ENCODE assay signal across 8 cellular contexts in genomic region chr19:14073925-14074838, GRCh38. TPM values are rescaled to one million over a fixed set of nuclear protein-coding genes. Genes with fewer than 3 reads are reported as not detected.
A peak's percentile ranks its signal among the peaks of the same experiment; 100 is the strongest.
DNase-seq lines count a peak whose midpoint lies in the region; ATAC-seq, FAIRE-seq and TF ChIP-seq lines count a peak whose summit lies in the region.

No MANE protein-coding gene starts in this region.

- TF ChIP-seq POLR2A in endothelial cell of umbilical vein (IDR thresholded peaks at IDR 0.05; ENCODE audit: low read depth, low read length): no peak

- peak overlapping the region; percentile 79 for H3K4me2 ChIP-seq in endothelial cell of umbilical vein (ENCODE audit: insufficient read depth, low read length)

- dilution Hi-C loops in endothelial cell of umbilical vein (cut with MboI; ENCODE audit: extremely low pct_ligation_motif_present, low sequenced_read_pairs): no loop called here

- no peak for FAIRE-seq in endothelial cell of umbilical vein (lab: Jason Lieb, UNC)

- peaks cover 4% of the 10 kb centered on the region for H3K27me3 Mint-ChIP-seq in activated naive CD4-positive, alpha-beta T cell treated with anti-CD3 and anti-CD28 coated beads for 36 hours (ENCODE audit: low read depth)
- H3K27me3 Mint-ChIP-seq in naive thymus-derived CD8-positive, alpha-beta T cell: no peaks in the 10 kb centered on the region

- peak overlapping the region; percentile 3 for H3K9ac ChIP-seq in endothelial cell of umbilical vein (replicated peaks; ENCODE audit: extremely low read depth, insufficient read depth, low read length)

- no TSS peak for BruUV-seq in endothelial cell of umbilical vein (replicated peaks; lab: Mats Ljungman, UMichigan)

- H3K36me3 ChIP-seq in endothelial cell of umbilical vein (ENCODE audit: control insufficient read depth in 2 of 2, extremely low read depth in 1 of 2, insufficient read depth in 2 of 2, low read length in 2 of 2): no peaks in the 10 kb centered on the region

- peak overlapping the region; percentile 29 to 43 (median 34) for H3K4me3 ChIP-seq in endothelial cell of umbilical vein (replicated peaks in 1 of 3; ENCODE audit: insufficient read depth in 1 of 3, low read depth in 1 of 3, low read length in 3 of 3)

- peak; percentile 40 for DNase-seq in activated naive CD4-positive, alpha-beta T cell treated with anti-CD3 and anti-CD28 coated beads for 36 hours
- DNase-seq in activated naive CD4-positive, alpha-beta T cell (lab: John Stamatoyannopoulos, UW): no peak
- DNase-seq in endothelial cell of umbilical vein (ENCODE audit: low read depth, low spot score): peak; percentile 26
- peak in 2 of 10 donors; percentile 19 to 36 for DNase-seq in naive thymus-derived CD8-positive, alpha-beta T cell

- peak; percentile 24 for ATAC-seq in SK-N-SH treated with all-trans-retinoic acid at 6 μM for 48 hours
- ATAC-seq in naive thymus-derived CD8-positive, alpha-beta T cell: peak; percentile 4 to 15
- ATAC-seq in HG03108 (IDR thresholded peaks at IDR 0.05; ENCODE audit: unreplicated experiment): no peak
- no peak for ATAC-seq in HG02973 (IDR thresholded peaks at IDR 0.05; ENCODE audit: unreplicated experiment)
- ATAC-seq in GM19463 (IDR thresholded peaks at IDR 0.05; ENCODE audit: unreplicated experiment): no peak

- peaks cover 26% of the 10 kb centered on the region for H3K4me1 ChIP-seq in endothelial cell of umbilical vein (ENCODE audit: control insufficient read depth, extremely low read depth, insufficient read depth, low read length)

- H3K27ac ChIP-seq in endothelial cell of umbilical vein (ENCODE audit: insufficient read depth, low read depth, low read length): no peak overlapping the region

- H3K9me3 ChIP-seq in endothelial cell of umbilical vein (replicated peaks; ENCODE audit: control insufficient read depth, insufficient read depth, low read length): no peaks in the 10 kb centered on the region

- H3K4me3 Mint-ChIP-seq in activated naive CD4-positive, alpha-beta T cell treated with anti-CD3 and anti-CD28 coated beads for 36 hours: peak overlapping the region; percentile 80
- H3K4me3 Mint-ChIP-seq in naive thymus-derived CD8-positive, alpha-beta T cell: peak overlapping the region; percentile 84 to 97 (median 92)

- no peaks in the 10 kb centered on the region for H3K36me3 Mint-ChIP-seq in activated naive CD4-positive, alpha-beta T cell treated with anti-CD3 and anti-CD28 coated beads for 36 hours (ENCODE audit: low read depth)
- no peaks in the 10 kb centered on the region for H3K36me3 Mint-ChIP-seq in naive thymus-derived CD8-positive, alpha-beta T cell

- CTCF ChIA-PET in activated naive CD4-positive, alpha-beta T cell treated with anti-CD3 and anti-CD28 coated beads for 36 hours (lab: Charles Lee): interaction anchor here (0.6 to 2.4 kb wide), 15 partner anchors 8 to 195 kb away, joined by 3 to 13 read pairs (median 3); no protein-coding TSS in a partner anchor
- CTCF ChIA-PET in endothelial cell of umbilical vein (lab: Charles Lee): interaction anchor here (0.8 to 6.6 kb wide), 11 partner anchors 15 to 274 kb away, joined by 3 to 74 read pairs (median 6); partner anchors contain the start of genes ASF1B, IL27RA and NANOS3

- H3K9me3 Mint-ChIP-seq in activated naive CD4-positive, alpha-beta T cell treated with anti-CD3 and anti-CD28 coated beads for 36 hours: no peaks in the 10 kb centered on the region
- no peaks in the 10 kb centered on the region for H3K9me3 Mint-ChIP-seq in naive thymus-derived CD8-positive, alpha-beta T cell

- H3K79me2 ChIP-seq in endothelial cell of umbilical vein (ENCODE audit: control insufficient read depth, insufficient read depth, low read length): no peaks in the 10 kb centered on the region

- H3K27me3 ChIP-seq in endothelial cell of umbilical vein (ENCODE audit: control insufficient read depth in 2 of 2, insufficient read depth in 2 of 2, low read length in 2 of 2): no peaks in the 10 kb centered on the region

- no peaks in the 10 kb centered on the region for H4K20me1 ChIP-seq in endothelial cell of umbilical vein (replicated peaks; ENCODE audit: control insufficient read depth, extremely low read depth, insufficient read depth, low read length)

- no peaks in the 10 kb centered on the region for H3K9me1 ChIP-seq in endothelial cell of umbilical vein (replicated peaks; ENCODE audit: control insufficient read depth, extremely low read depth, insufficient read depth, low read length)

- TF ChIP-seq CTCF in endothelial cell of umbilical vein (IDR thresholded peaks at IDR 0.05; ENCODE audit: extremely low read depth in 1 of 2, insufficient read depth in 1 of 2, low read depth in 1 of 2, low read length in 2 of 2): no peak

- intact Hi-C loops in activated naive CD4-positive, alpha-beta T cell treated with anti-CD3 and anti-CD28 coated beads for 36 hours (cut with micrococcal nuclease): loop anchor here (1.0 to 5.0 kb wide), 6 partner anchors 7 to 122 kb away; partner anchors contain the start of gene DCAF15
- intact Hi-C loops in endothelial cell of umbilical vein (cut with micrococcal nuclease): loop anchor here (1.0 to 5.0 kb wide), 3 partner anchors 41 to 287 kb away; partner anchors contain the start of gene ASF1B

- peaks cover 10% of the 10 kb centered on the region for H3K4me1 Mint-ChIP-seq in activated naive CD4-positive, alpha-beta T cell treated with anti-CD3 and anti-CD28 coated beads for 36 hours (ENCODE audit: low read depth)
- H3K4me1 Mint-ChIP-seq in naive thymus-derived CD8-positive, alpha-beta T cell: peaks cover 7 to 23% (median 17%) of the 10 kb centered on the region in 4 donors

- no peak overlapping the region for H3K27ac Mint-ChIP-seq in activated naive CD4-positive, alpha-beta T cell treated with anti-CD3 and anti-CD28 coated beads for 36 hours
- H3K27ac Mint-ChIP-seq in naive thymus-derived CD8-positive, alpha-beta T cell: peak overlapping the region; percentile 41 to 97 (median 83)

- H2AFZ ChIP-seq in endothelial cell of umbilical vein (ENCODE audit: low read depth, low read length): peak overlapping the region; percentile 86

- POLR2A ChIA-PET in endothelial cell of umbilical vein (lab: Charles Lee): no interaction called here
- POLR2A ChIA-PET in naive thymus-derived CD8-positive, alpha-beta T cell (lab: Charles Lee): interaction anchor here (0.6 to 1.6 kb wide), 11 partner anchors 13 to 195 kb away, joined by 3 to 7 read pairs (median 4); partner anchors contain the start of genes ASF1B, IL27RA and RFX1

RNA-seq across cellular contexts. Expression of gene MISP3, which starts 1.6 kb away (rescaled TPM):
- under 1 TPM; 0.45 to 0.96 TPM for total RNA-seq in activated naive CD4-positive, alpha-beta T cell treated with anti-CD3 and anti-CD28 coated beads for 36 hours
- total RNA-seq in endothelial cell of umbilical vein: 0.31 TPM in 1 of 2 replicates, not detected in the other
- 0.25 and 0.26 TPM in 2 replicates for polyA plus RNA-seq in endothelial cell of umbilical vein
- 0.13 and 0.41 TPM in 2 replicates for polyA plus RNA-seq in endothelial cell of umbilical vein (2011; cell fraction: cytosol; rRNA removed)
- polyA plus RNA-seq in endothelial cell of umbilical vein (2011; cell fraction: nucleus; rRNA removed): 0.13 and 0.14 TPM in 2 replicates
- 0.39 and 0.68 TPM in 2 replicates for polyA plus RNA-seq in endothelial cell of umbilical vein (2012)
- 0.11 and 0.19 TPM in 2 replicates for polyA minus RNA-seq in endothelial cell of umbilical vein
- not detected for polyA minus RNA-seq in endothelial cell of umbilical vein (2011; cell fraction: cytosol; rRNA and poly(A)+ RNA removed)
- not detected in 2 replicates for polyA minus RNA-seq in endothelial cell of umbilical vein (2011; cell fraction: nucleus; rRNA and poly(A)+ RNA removed)
- under 1 TPM; 0.44 to 0.99 TPM for total RNA-seq in naive thymus-derived CD8-positive, alpha-beta T cell
- 1 to 10 TPM in 1 of 3 donors, under 1 TPM in 2; 0.36 to 1.4 (median 0.59) TPM for polyA plus RNA-seq in naive thymus-derived CD8-positive, alpha-beta T cell

RNA-seq across cellular contexts. Expression of gene C19orf67, which starts 11.4 kb away (rescaled TPM):
- total RNA-seq in activated naive CD4-positive, alpha-beta T cell treated with anti-CD3 and anti-CD28 coated beads for 36 hours: not detected
- 0.55 TPM in 1 of 2 replicates, not detected in the other for total RNA-seq in endothelial cell of umbilical vein
- polyA plus RNA-seq in endothelial cell of umbilical vein: not detected in 2 replicates
- polyA plus RNA-seq in endothelial cell of umbilical vein (2011; cell fraction: cytosol; rRNA removed): not detected in 2 replicates
- not detected in 2 replicates for polyA plus RNA-seq in endothelial cell of umbilical vein (2011; cell fraction: nucleus; rRNA removed)
- not detected in 2 replicates for polyA plus RNA-seq in endothelial cell of umbilical vein (2012)
- 0.40 TPM in 1 of 2 replicates, not detected in the other for polyA minus RNA-seq in endothelial cell of umbilical vein
- polyA minus RNA-seq in endothelial cell of umbilical vein (2011; cell fraction: cytosol; rRNA and poly(A)+ RNA removed): not detected
- polyA minus RNA-seq in endothelial cell of umbilical vein (2011; cell fraction: nucleus; rRNA and poly(A)+ RNA removed): not detected in 2 replicates
- total RNA-seq in naive thymus-derived CD8-positive, alpha-beta T cell: under 1 TPM in 1 of 2 experiments, not detected in 1; 0.85 TPM
- polyA plus RNA-seq in naive thymus-derived CD8-positive, alpha-beta T cell: not detected

RNA-seq across cellular contexts. Expression of gene PALM3, which starts 12.3 kb away (rescaled TPM):
- total RNA-seq in activated naive CD4-positive, alpha-beta T cell treated with anti-CD3 and anti-CD28 coated beads for 36 hours: not detected
- total RNA-seq in endothelial cell of umbilical vein: 0.31 TPM in 1 of 2 replicates, not detected in the other
- 0.08 TPM in 2 replicates for polyA plus RNA-seq in endothelial cell of umbilical vein
- 0.03 and 0.06 TPM in 2 replicates for polyA plus RNA-seq in endothelial cell of umbilical vein (2011; cell fraction: cytosol; rRNA removed)
- not detected in 2 replicates for polyA plus RNA-seq in endothelial cell of umbilical vein (2011; cell fraction: nucleus; rRNA removed)
- 0.28 TPM in 1 of 2 replicates, not detected in the other for polyA plus RNA-seq in endothelial cell of umbilical vein (2012)
- not detected in 2 replicates for polyA minus RNA-seq in endothelial cell of umbilical vein
- polyA minus RNA-seq in endothelial cell of umbilical vein (2011; cell fraction: cytosol; rRNA and poly(A)+ RNA removed): not detected
- not detected in 2 replicates for polyA minus RNA-seq in endothelial cell of umbilical vein (2011; cell fraction: nucleus; rRNA and poly(A)+ RNA removed)
- total RNA-seq in naive thymus-derived CD8-positive, alpha-beta T cell: not detected
- under 1 TPM in 1 of 3 donors, not detected in 2; 0.13 TPM for polyA plus RNA-seq in naive thymus-derived CD8-positive, alpha-beta T cell

RNA-seq across cellular contexts. Expression of gene SAMD1, which starts 16.4 kb away (rescaled TPM):
- 10 to 100 TPM; 50.9 to 53.0 TPM for total RNA-seq in activated naive CD4-positive, alpha-beta T cell treated with anti-CD3 and anti-CD28 coated beads for 36 hours
- 35.2 and 35.9 TPM in 2 replicates for total RNA-seq in endothelial cell of umbilical vein
- 13.8 and 14.1 TPM in 2 replicates for polyA plus RNA-seq in endothelial cell of umbilical vein
- 11.0 and 14.1 TPM in 2 replicates for polyA plus RNA-seq in endothelial cell of umbilical vein (2011; cell fraction: cytosol; rRNA removed)
- polyA plus RNA-seq in endothelial cell of umbilical vein (2011; cell fraction: nucleus; rRNA removed): 21.4 and 22.8 TPM in 2 replicates
- 18.1 and 27.6 TPM in 2 replicates for polyA plus RNA-seq in endothelial cell of umbilical vein (2012)
- 6.2 and 7.8 TPM in 2 replicates for polyA minus RNA-seq in endothelial cell of umbilical vein
- polyA minus RNA-seq in endothelial cell of umbilical vein (2011; cell fraction: cytosol; rRNA and poly(A)+ RNA removed): 39.2 TPM
- 1.5 and 4.2 TPM in 2 replicates for polyA minus RNA-seq in endothelial cell of umbilical vein (2011; cell fraction: nucleus; rRNA and poly(A)+ RNA removed)
- total RNA-seq in naive thymus-derived CD8-positive, alpha-beta T cell: 10 to 100 TPM; 66.4 to 68.3 TPM
- 1 to 10 TPM; 2.3 to 5.2 (median 2.7) TPM for polyA plus RNA-seq in naive thymus-derived CD8-positive, alpha-beta T cell

RNA-seq across cellular contexts. Expression of gene IL27RA, which starts 42.6 kb away (rescaled TPM):
- total RNA-seq in activated naive CD4-positive, alpha-beta T cell treated with anti-CD3 and anti-CD28 coated beads for 36 hours: 10 to 100 TPM; 59.3 to 59.4 TPM
- 3.7 and 4.5 TPM in 2 replicates for total RNA-seq in endothelial cell of umbilical vein
- polyA plus RNA-seq in endothelial cell of umbilical vein: 1.6 and 1.8 TPM in 2 replicates
- polyA plus RNA-seq in endothelial cell of umbilical vein (2011; cell fraction: cytosol; rRNA removed): 1.6 and 1.9 TPM in 2 replicates
- polyA plus RNA-seq in endothelial cell of umbilical vein (2011; cell fraction: nucleus; rRNA removed): 0.86 and 1.1 TPM in 2 replicates
- polyA plus RNA-seq in endothelial cell of umbilical vein (2012): 2.1 and 2.4 TPM in 2 replicates
- polyA minus RNA-seq in endothelial cell of umbilical vein: 1.1 and 1.8 TPM in 2 replicates
- polyA minus RNA-seq in endothelial cell of umbilical vein (2011; cell fraction: cytosol; rRNA and poly(A)+ RNA removed): 8.2 TPM
- 0.14 and 0.38 TPM in 2 replicates for polyA minus RNA-seq in endothelial cell of umbilical vein (2011; cell fraction: nucleus; rRNA and poly(A)+ RNA removed)
- total RNA-seq in naive thymus-derived CD8-positive, alpha-beta T cell: 10 to 100 TPM; 54.2 to 54.7 TPM
- 10 to 100 TPM; 54.5 to 91.2 (median 83.9) TPM for polyA plus RNA-seq in naive thymus-derived CD8-positive, alpha-beta T cell

Comparison
In these comparisons a context has a peak if more than half of its experiments do, and no peak if none do; other contexts are left out.
1. DNase-seq: peak in activated naive CD4-positive, alpha-beta T cell treated with anti-CD3 and anti-CD28 coated beads for 36 hours (single experiment) and endothelial cell of umbilical vein (single experiment); none in activated naive CD4-positive, alpha-beta T cell (0 of 4).
2. ATAC-seq: peak in SK-N-SH treated with all-trans-retinoic acid at 6 μM for 48 hours (single experiment) and naive thymus-derived CD8-positive, alpha-beta T cell (2 of 2); none in HG03108 (single experiment), HG02973 (single experiment) and GM19463 (single experiment).